In genomic region chr5:72194846-72195245, GRCh38 we compare ENCODE assay signal across 10 cellular contexts.
DNase-seq lines count a peak whose midpoint lies in the region; ATAC-seq and TF ChIP-seq lines count a peak whose summit lies in the region.
"Had no signal": no experiment of that assay in that cellular context is flagged by ENCODE, and none has a peak within 500 bp of the region (broad histone marks: within the 10 kb centered on the region; RNA-seq: fewer than 3 reads in every experiment).

No MANE protein-coding gene starts in this region.

- peak; percentile 80 for DNase-seq in astrocyte of the spinal cord (ENCODE audit: low read depth, low spot score)
- no peak for DNase-seq in superior temporal gyrus (ENCODE audit: extremely low spot score)
- DNase-seq in C1 segment of cervical spinal cord (lab: John Stamatoyannopoulos, UW) = no peak
- DNase-seq in body of pancreas = no peak
- no peak for DNase-seq in upper lobe of left lung
- DNase-seq: testis had no signal

- H3K27ac ChIP-seq in body of pancreas (no peak overlapping the region), upper lobe of left lung (no peak overlapping the region)
- H3K27ac ChIP-seq: testis had no signal

- TF ChIP-seq CTCF in astrocyte of the spinal cord (IDR thresholded peaks at IDR 0.05; ENCODE audit: low read depth, low read length) (no peak), body of pancreas (IDR thresholded peaks at IDR 0.05) (no peak), upper lobe of left lung (IDR thresholded peaks at IDR 0.05) (no peak)

- no peak overlapping the region for H3K4me3 ChIP-seq in astrocyte of the spinal cord (ENCODE audit: low read depth, low read length)
- no peak overlapping the region for H3K4me3 ChIP-seq in body of pancreas
- H3K4me3 ChIP-seq in upper lobe of left lung = no peak overlapping the region
- H3K4me3 ChIP-seq: testis had no signal

- H3K4me1 ChIP-seq in body of pancreas (no peaks in the 10 kb centered on the region), upper lobe of left lung (no peaks in the 10 kb centered on the region)
- H3K4me1 ChIP-seq: testis had no signal

- ATAC-seq in GM18498 (IDR thresholded peaks at IDR 0.05; ENCODE audit: unreplicated experiment) (peak; percentile 95), GM19468 (IDR thresholded peaks at IDR 0.05; ENCODE audit: extremely low read depth, unreplicated experiment) (peak; percentile 71), HG03378 (IDR thresholded peaks at IDR 0.05; ENCODE audit: unreplicated experiment) (peak; percentile 93), body of pancreas (no peak), upper lobe of left lung (ENCODE audit: low FRiP score in 2 of 2) (no peak)
- ATAC-seq: Panc1 had no signal

- H3K36me3 ChIP-seq in body of pancreas (replicated peaks in 1 of 2; ENCODE audit: insufficient read depth in 1 of 2, low read depth in 2 of 2) (no peaks in the 10 kb centered on the region), upper lobe of left lung (no peaks in the 10 kb centered on the region)

- TF ChIP-seq POLR2A in body of pancreas (IDR thresholded peaks at IDR 0.05) (no peak), upper lobe of left lung (IDR thresholded peaks at IDR 0.05) (no peak)

- intact Hi-C loops in body of pancreas (cut with DNase I) = no loop called here

- WGBS in body of pancreas, 2 donors = 80 to 89% methylated on average over 6 of the region's 6 CpGs
- WGBS in upper lobe of left lung, 2 donors = 81 to 90% methylated on average over 6 of the region's 6 CpGs

- no peak for TF ChIP-seq EP300 in upper lobe of left lung (IDR thresholded peaks at IDR 0.05)

- H3K9me3 ChIP-seq in body of pancreas = no peaks in the 10 kb centered on the region
- H3K9me3 ChIP-seq in upper lobe of left lung = no peaks in the 10 kb centered on the region
- H3K9me3 ChIP-seq: testis had no signal

- H3K27me3 ChIP-seq in body of pancreas = no peaks in the 10 kb centered on the region
- H3K27me3 ChIP-seq in upper lobe of left lung = no peaks in the 10 kb centered on the region
- H3K27me3 ChIP-seq: testis had no signal

- in situ Hi-C loops in astrocyte of the spinal cord (cut with HindIII; ENCODE audit: low sequenced_read_pairs) = no loop called here

Comparison
In these comparisons a context has a peak if more than half of its experiments do, and no peak if none do; other contexts are left out.
1. ATAC-seq: peak in GM18498 (single experiment), GM19468 (single experiment) and HG03378 (single experiment); none in body of pancreas (single experiment) and upper lobe of left lung (0 of 2).